10 cellular contexts compared by ENCODE assay signal in genomic region chr22:20464096-20464614, GRCh38. TPM values are rescaled to one million over a fixed set of nuclear protein-coding genes. Genes with fewer than 3 reads are reported as not detected.
DNase-seq lines count a peak whose midpoint lies in the region; TF ChIP-seq lines count a peak whose summit lies in the region.
"Had no signal": no experiment of that assay in that cellular context is flagged by ENCODE, and none has a peak within 500 bp of the region (broad histone marks: within the 10 kb centered on the region; RNA-seq: fewer than 3 reads in every experiment).

No MANE protein-coding gene starts in this region.

- no peaks in the 10 kb centered on the region for H3K4me1 ChIP-seq in Caco-2

- no peaks in the 10 kb centered on the region for H3K9me3 Mint-ChIP-seq in activated naive CD4-positive, alpha-beta T cell treated with anti-CD3 and anti-CD28 coated beads for 36 hours
- H3K9me3 Mint-ChIP-seq in Caco-2 (ENCODE audit: unreplicated experiment) (no peaks in the 10 kb centered on the region), type B pancreatic cell (no peaks in the 10 kb centered on the region)

- CTCF ChIA-PET in activated naive CD4-positive, alpha-beta T cell treated with anti-CD3 and anti-CD28 coated beads for 36 hours (lab: Charles Lee), result interaction anchor here (0.7 to 3.2 kb wide), 6 partner anchors 15 to 168 kb away, joined by 3 to 16 read pairs (median 4); partner anchors contain the start of gene KLHL22
- CTCF ChIA-PET in Caco-2 (lab: Charles Lee), result no interaction called here

- H3K27ac Mint-ChIP-seq in activated naive CD4-positive, alpha-beta T cell treated with anti-CD3 and anti-CD28 coated beads for 36 hours, result peak overlapping the region; percentile 87
- no peak overlapping the region for H3K27ac Mint-ChIP-seq in Caco-2 (ENCODE audit: unreplicated experiment)
- H3K27ac Mint-ChIP-seq in type B pancreatic cell, result no peak overlapping the region

- TF ChIP-seq CTCF in Caco-2 (IDR thresholded peaks at IDR 0.05; ENCODE audit: insufficient read depth in 1 of 2, low read depth in 1 of 2, low read length in 1 of 2, severe bottlenecking in 1 of 2, unreplicated experiment in 1 of 2), result no peak
- no peak for TF ChIP-seq CTCF in type B pancreatic cell (conservative IDR thresholded peaks at IDR 0.05)

- H3K36me3 ChIP-seq in Caco-2 (ENCODE audit: control insufficient read depth, insufficient read depth, low read length), result no peaks in the 10 kb centered on the region

- POLR2A ChIA-PET in Caco-2 (lab: Charles Lee), result no interaction called here

- BruUV-seq in Caco-2 (replicated peaks; lab: Mats Ljungman, UMichigan), result no TSS peak

- peaks cover 13% of the 10 kb centered on the region for H3K36me3 Mint-ChIP-seq in activated naive CD4-positive, alpha-beta T cell treated with anti-CD3 and anti-CD28 coated beads for 36 hours (ENCODE audit: low read depth)
- H3K36me3 Mint-ChIP-seq in Caco-2 (ENCODE audit: insufficient read depth, unreplicated experiment) (no peaks in the 10 kb centered on the region), type B pancreatic cell (peaks cover 7% of the 10 kb centered on the region)

- H3K27me3 Mint-ChIP-seq in activated naive CD4-positive, alpha-beta T cell treated with anti-CD3 and anti-CD28 coated beads for 36 hours (ENCODE audit: low read depth), result no peaks in the 10 kb centered on the region
- H3K27me3 Mint-ChIP-seq in Caco-2 (ENCODE audit: insufficient read depth, unreplicated experiment), result no peaks in the 10 kb centered on the region
- H3K27me3 Mint-ChIP-seq in type B pancreatic cell, result no peaks in the 10 kb centered on the region

- peaks cover 58% of the 10 kb centered on the region for H3K4me1 Mint-ChIP-seq in activated naive CD4-positive, alpha-beta T cell treated with anti-CD3 and anti-CD28 coated beads for 36 hours (ENCODE audit: low read depth)
- H3K4me1 Mint-ChIP-seq in Caco-2 (ENCODE audit: low read depth, unreplicated experiment) (no peaks in the 10 kb centered on the region), type B pancreatic cell (ENCODE audit: unreplicated experiment) (peaks cover 6% of the 10 kb centered on the region)

- no peaks in the 10 kb centered on the region for H3K27me3 ChIP-seq in Caco-2 (replicated peaks; ENCODE audit: control insufficient read depth, insufficient read depth, low read length)

- intact Hi-C loops in activated naive CD4-positive, alpha-beta T cell treated with anti-CD3 and anti-CD28 coated beads for 36 hours (cut with micrococcal nuclease), result loop anchor here (1.0 to 5.0 kb wide), 3 partner anchors 32 to 142 kb away; partner anchors contain the start of gene DGCR6L
- intact Hi-C loops in Caco-2 (cut with micrococcal nuclease; ENCODE audit: unreplicated experiment), result no loop called here

- DNase-seq in CD1c-positive myeloid dendritic cell (ENCODE audit: extremely low spot score), result peak; percentile 20
- peak; percentile 44 for DNase-seq in T-helper 22 cell (ENCODE audit: low read depth)
- DNase-seq in activated naive CD4-positive, alpha-beta T cell treated with anti-CD3 and anti-CD28 coated beads for 36 hours, result peak; percentile 78
- peak; percentile 26 for DNase-seq in stimulated activated CD4-positive, alpha-beta T cell treated with anti-CD3 and anti-CD28 coated beads, Interleukin-15, amount 100 ng/mL, for 1 hour (ENCODE audit: low read depth in 1 of 2, low spot score in 1 of 2)
- DNase-seq in medulla oblongata (ENCODE audit: extremely low spot score), result no peak
- no peak for DNase-seq in Caco-2
- no peak for DNase-seq in HuH-7 (ENCODE audit: low spot score)
- no peak for DNase-seq in type B pancreatic cell (ENCODE audit: extremely low spot score, unreplicated experiment)
- DNase-seq: NCI-H1417 had no signal

- peak overlapping the region; percentile 16 for H3K4me3 Mint-ChIP-seq in activated naive CD4-positive, alpha-beta T cell treated with anti-CD3 and anti-CD28 coated beads for 36 hours
- H3K4me3 Mint-ChIP-seq in Caco-2 (ENCODE audit: unreplicated experiment) (no peak overlapping the region), type B pancreatic cell (no peak overlapping the region)

- no peaks in the 10 kb centered on the region for H3K9me3 ChIP-seq in Caco-2

- H3K4me3 ChIP-seq in Caco-2 (ENCODE audit: low read depth, low read length), result no peak overlapping the region
- H3K4me3 ChIP-seq: lung had no signal

RNA-seq across cellular contexts. Expression of gene SCARF2, which starts 26.5 kb away (rescaled TPM):
- under 1 TPM; 0.21 to 0.30 TPM for total RNA-seq in activated naive CD4-positive, alpha-beta T cell treated with anti-CD3 and anti-CD28 coated beads for 36 hours
- 0.58 and 0.73 TPM in 2 replicates for total RNA-seq in Caco-2 (2022)
- 4.2 and 21.7 TPM in 2 replicates for total RNA-seq in type B pancreatic cell (ENCODE audit: low replicate concordance)

RNA-seq across cellular contexts. Expression of gene KLHL22, which starts 31.4 kb away (rescaled TPM):
- 10 to 100 TPM; 10.1 to 11.7 TPM for total RNA-seq in activated naive CD4-positive, alpha-beta T cell treated with anti-CD3 and anti-CD28 coated beads for 36 hours
- total RNA-seq in Caco-2 (2022), result 20.9 and 24.4 TPM in 2 replicates
- 34.3 and 38.8 TPM in 2 replicates for total RNA-seq in type B pancreatic cell (ENCODE audit: low replicate concordance)

RNA-seq across cellular contexts. Expression of gene MED15, which starts 43.3 kb away (rescaled TPM):
- total RNA-seq in activated naive CD4-positive, alpha-beta T cell treated with anti-CD3 and anti-CD28 coated beads for 36 hours, result 100 to 1,000 TPM in 1 of 2 experiments, 10 to 100 TPM in 1; 94.7 to 108 TPM
- total RNA-seq in Caco-2 (2022) (94.7 and 104 TPM in 2 replicates), type B pancreatic cell (ENCODE audit: low replicate concordance) (90.8 and 121 TPM in 2 replicates)

Comparison
In these comparisons a context has a peak if more than half of its experiments do, and no peak if none do; other contexts are left out.
1. DNase-seq: peak in CD1c-positive myeloid dendritic cell (single experiment), T-helper 22 cell (single experiment), activated naive CD4-positive, alpha-beta T cell treated with anti-CD3 and anti-CD28 coated beads for 36 hours (single experiment) and stimulated activated CD4-positive, alpha-beta T cell treated with anti-CD3 and anti-CD28 coated beads, Interleukin-15, amount 100 ng/mL, for 1 hour (2 of 2); none in medulla oblongata (single experiment), Caco-2 (0 of 2), HuH-7 (single experiment) and type B pancreatic cell (single experiment).